16 cellular contexts compared by ENCODE assay signal in the genomic region with DNA sequence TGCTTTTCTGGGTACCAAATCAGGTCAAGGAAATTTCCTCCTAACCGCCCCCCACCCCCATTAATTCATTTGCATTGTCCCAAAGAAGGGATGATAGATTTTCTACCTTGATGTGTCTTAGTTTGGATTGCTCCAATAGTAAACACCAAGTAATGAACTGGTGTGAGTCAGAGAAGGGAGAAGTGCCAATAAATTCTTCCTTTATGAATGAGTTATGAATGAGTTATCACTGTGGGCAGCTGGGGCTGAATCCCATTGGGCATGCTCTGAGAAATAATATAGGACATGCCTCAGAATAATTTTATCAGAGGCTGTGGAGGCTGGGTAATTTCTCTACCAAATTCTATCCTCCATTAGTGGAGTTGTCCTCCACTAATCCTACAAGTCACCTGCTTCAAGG.
A peak's percentile ranks its signal among the peaks of the same experiment; 100 is the strongest.
DNase-seq lines count a peak whose midpoint lies in the region; ATAC-seq and TF ChIP-seq lines count a peak whose summit lies in the region.
"Had no signal": no experiment of that assay in that cellular context is flagged by ENCODE, and none has a peak within 500 bp of the region (broad histone marks: within the 10 kb centered on the region; RNA-seq: fewer than 3 reads in every experiment).

No MANE protein-coding gene starts in this region.

- H3K27me3 ChIP-seq in fibroblast of lung (ENCODE audit: control insufficient read depth, insufficient read depth, low read length): no peaks in the 10 kb centered on the region
- H3K27me3 ChIP-seq: tibial artery had no signal

- H3K27ac ChIP-seq in fibroblast of lung (ENCODE audit: insufficient read depth, low read length): no peak overlapping the region
- H3K27ac ChIP-seq: tibial artery, WERI-Rb-1 had no signal

- H3K4me1 Mint-ChIP-seq in T-helper 17 cell: no peaks in the 10 kb centered on the region
- H3K4me1 Mint-ChIP-seq: CD4-positive, CD25-positive, alpha-beta regulatory T cell had no signal

- H3K27ac Mint-ChIP-seq in T-helper 17 cell: no peak overlapping the region
- H3K27ac Mint-ChIP-seq: CD4-positive, CD25-positive, alpha-beta regulatory T cell; endodermal cell; natural killer cell had no signal

- H3K4me1 ChIP-seq in fibroblast of lung (ENCODE audit: control insufficient read depth, extremely low read depth, insufficient read depth, low read length): no peaks in the 10 kb centered on the region
- H3K4me1 ChIP-seq: tibial artery had no signal

- no peaks in the 10 kb centered on the region for H3K36me3 Mint-ChIP-seq in T-helper 17 cell (ENCODE audit: low read depth)
- H3K36me3 Mint-ChIP-seq: CD4-positive, CD25-positive, alpha-beta regulatory T cell; natural killer cell had no signal

- ATAC-seq in T-helper 17 cell (no peak), HG03442 (IDR thresholded peaks at IDR 0.05; ENCODE audit: unreplicated experiment) (no peak)
- ATAC-seq: natural killer cell had no signal

- no peaks in the 10 kb centered on the region for H3K27me3 Mint-ChIP-seq in T-helper 17 cell
- H3K27me3 Mint-ChIP-seq: CD4-positive, CD25-positive, alpha-beta regulatory T cell had no signal

- H3K79me2 ChIP-seq in fibroblast of lung (ENCODE audit: control insufficient read depth, insufficient read depth, low read length): no peaks in the 10 kb centered on the region

- H3K4me3 ChIP-seq in fibroblast of lung (replicated peaks in 1 of 4; ENCODE audit: control extremely low read depth in 1 of 4, insufficient read depth in 1 of 4, low read depth in 3 of 4, low read length in 4 of 4): no peak overlapping the region
- H3K4me3 ChIP-seq: tibial artery had no signal

- no peaks in the 10 kb centered on the region for H3K9me3 ChIP-seq in fibroblast of lung (ENCODE audit: control insufficient read depth, insufficient read depth, low read depth, low read length)
- H3K9me3 ChIP-seq in T-helper 17 cell (ENCODE audit: control insufficient read depth, low read length, poor library complexity, severe bottlenecking): no peaks in the 10 kb centered on the region
- H3K9me3 ChIP-seq: tibial artery had no signal

- no peak overlapping the region for H2AFZ ChIP-seq in fibroblast of lung (ENCODE audit: low read length)

- no peak overlapping the region for H3K9ac ChIP-seq in fibroblast of lung (ENCODE audit: insufficient read depth, low read length)

- no peak overlapping the region for H3K4me2 ChIP-seq in fibroblast of lung (ENCODE audit: extremely low read depth, insufficient read depth, low read length)

- no peak overlapping the region for H3K4me3 Mint-ChIP-seq in T-helper 17 cell
- H3K4me3 Mint-ChIP-seq: CD4-positive, CD25-positive, alpha-beta regulatory T cell; endodermal cell; natural killer cell had no signal

- H4K20me1 ChIP-seq in fibroblast of lung (ENCODE audit: control insufficient read depth, extremely low read depth, insufficient read depth, low read length): no peaks in the 10 kb centered on the region

- no peak for TF ChIP-seq CTCF in fibroblast of lung (conservative IDR thresholded peaks at IDR 0.05 in 1 of 2, IDR thresholded peaks at IDR 0.05 in 1 of 2; ENCODE audit: low read depth in 1 of 2, low read length in 2 of 2)

- no peaks in the 10 kb centered on the region for H3K36me3 ChIP-seq in fibroblast of lung (ENCODE audit: control insufficient read depth, insufficient read depth, low read length)
- H3K36me3 ChIP-seq: tibial artery, WERI-Rb-1 had no signal

- peak; percentile 61 for DNase-seq in HPDE6-E6E7 (ENCODE audit: extremely low spot score)
- peak; percentile 2 to 41 for DNase-seq in SW 1271 (lab: John Stamatoyannopoulos, UW)
- DNase-seq in fibroblast of lung (ENCODE audit: low read depth in 2 of 2): peak; percentile 62 to 72
- DNase-seq in stromal cell of bone marrow (ENCODE audit: low read depth): peak; percentile 83
- no peak for DNase-seq in middle frontal gyrus (ENCODE audit: extremely low spot score, low spot score)
- DNase-seq in T-helper 17 cell: no peak
- DNase-seq: activated CD8-positive, alpha-beta memory T cell treated with anti-CD3 and anti-CD28 coated beads for 24 hours; activated effector memory CD4-positive, alpha-beta T cell treated with anti-CD3 and anti-CD28 coated beads, Interleukin-2, amount 50 U/mL, for 16 hours; CD4-positive, CD25-positive, alpha-beta regulatory T cell; DND-41; endodermal cell; natural killer cell; retina; tibial artery; WERI-Rb-1 had no signal

Comparison
In these comparisons a context has a peak if more than half of its experiments do, and no peak if none do; other contexts are left out.
1. DNase-seq: peak in HPDE6-E6E7 (single experiment), SW 1271 (2 of 2), fibroblast of lung (2 of 2) and stromal cell of bone marrow (single experiment); none in middle frontal gyrus (single experiment) and T-helper 17 cell (0 of 3).